10 cellular contexts compared by ENCODE assay signal in genomic region chr20:37383229-37383989, GRCh38. TPM values are rescaled to one million over a fixed set of nuclear protein-coding genes. Genes with fewer than 3 reads are reported as not detected.
DNase-seq lines count a peak whose midpoint lies in the region; ATAC-seq and TF ChIP-seq lines count a peak whose summit lies in the region.
"Had no signal": no experiment of that assay in that cellular context is flagged by ENCODE, and none has a peak within 500 bp of the region (broad histone marks: within the 10 kb centered on the region; RNA-seq: fewer than 3 reads in every experiment).

No MANE protein-coding gene starts in this region.

- 84 to 88% (median 87%) methylated on average over 25 of the region's 25 CpGs for WGBS in ovary, 3 donors

- H3K9me3 ChIP-seq in ovary: no peaks in the 10 kb centered on the region
- H3K9me3 ChIP-seq: pancreas had no signal

- H3K36me3 Mint-ChIP-seq in Calu3 (ENCODE audit: insufficient read depth, unreplicated experiment): peaks cover 95% of the 10 kb centered on the region
- peaks cover 4% of the 10 kb centered on the region for H3K36me3 Mint-ChIP-seq in chondrocyte (ENCODE audit: low read depth)

- H3K4me1 Mint-ChIP-seq in Calu3 (ENCODE audit: low read depth, unreplicated experiment) (peaks cover 67% of the 10 kb centered on the region), chondrocyte (ENCODE audit: low read depth) (peaks cover 11% of the 10 kb centered on the region)

- ATAC-seq in GM18873 (IDR thresholded peaks at IDR 0.05; ENCODE audit: low FRiP score, unreplicated experiment) (no peak), HG03039 (IDR thresholded peaks at IDR 0.05; ENCODE audit: unreplicated experiment) (no peak)

- DNase-seq in Calu3 (peak; percentile 47), M059J (ENCODE audit: low read depth) (peak; percentile 68), chondrocyte (ENCODE audit: low spot score) (peak; percentile 26), ovary (peak in 3 of 5 donors; percentile 30 to 38 (median 37)), HuH-7.5 (ENCODE audit: low spot score) (no peak), dedifferentiated amniotic fluid mesenchymal stem cell (ENCODE audit: extremely low spot score) (no peak)
- DNase-seq: KG1 had no signal

- no TSS peak for BruUV-seq in Calu3 (replicated peaks; lab: Mats Ljungman, UMichigan)

- no peak for TF ChIP-seq CTCF in Calu3 (IDR thresholded peaks at IDR 0.05; ENCODE audit: unreplicated experiment)
- no peak for TF ChIP-seq CTCF in chondrocyte (IDR thresholded peaks at IDR 0.05)
- TF ChIP-seq CTCF in ovary (IDR thresholded peaks at IDR 0.05): no peak

- no peak for TF ChIP-seq POLR2A in ovary (IDR thresholded peaks at IDR 0.05)

- H3K4me3 ChIP-seq in ovary: no peak overlapping the region

- H3K36me3 ChIP-seq in ovary: no peaks in the 10 kb centered on the region

- TF ChIP-seq EP300 in ovary (IDR thresholded peaks at IDR 0.05): no peak

- H3K9me3 Mint-ChIP-seq in Calu3 (ENCODE audit: low read depth, unreplicated experiment): no peaks in the 10 kb centered on the region
- no peaks in the 10 kb centered on the region for H3K9me3 Mint-ChIP-seq in chondrocyte (ENCODE audit: low read depth)

- H3K4me3 Mint-ChIP-seq in Calu3 (ENCODE audit: low read depth, unreplicated experiment): no peak overlapping the region
- no peak overlapping the region for H3K4me3 Mint-ChIP-seq in chondrocyte (ENCODE audit: unreplicated experiment)

- H3K27me3 ChIP-seq in ovary: no peaks in the 10 kb centered on the region
- H3K27me3 ChIP-seq: pancreas had no signal

- H3K27ac Mint-ChIP-seq in Calu3 (ENCODE audit: unreplicated experiment) (peak overlapping the region; percentile 64), chondrocyte (ENCODE audit: unreplicated experiment) (no peak overlapping the region)

- no peaks in the 10 kb centered on the region for H3K27me3 Mint-ChIP-seq in Calu3 (ENCODE audit: unreplicated experiment)
- no peaks in the 10 kb centered on the region for H3K27me3 Mint-ChIP-seq in chondrocyte (ENCODE audit: low read depth)

- peaks cover 10% of the 10 kb centered on the region for H3K4me1 ChIP-seq in ovary (ENCODE audit: insufficient read depth)

- intact Hi-C loops in Calu3 (cut with micrococcal nuclease; ENCODE audit: unreplicated experiment) (loop anchor here (5.0 kb wide), 2 partner anchors 91 to 116 kb away; no protein-coding TSS in a partner anchor), ovary (cut with DNase I) (loop anchor here (5.0 to 10.0 kb wide), 5 partner anchors 96 to 189 kb away; partner anchors contain the start of genes BLCAP (in 1 of the 4), MANBAL (in 1 of the 4) and NNAT (in 1 of the 4))

- no peak overlapping the region for H3K27ac ChIP-seq in ovary
- H3K27ac ChIP-seq: pancreas had no signal

- CTCF ChIA-PET in Calu3 (lab: Charles Lee): no interaction called here

RNA-seq across cellular contexts. Expression of gene SRC, which starts 37.5 kb away (rescaled TPM):
- total RNA-seq in Calu3 (2022): 185 and 203 TPM in 2 replicates
- total RNA-seq in M059J (2014; rRNA removed; shearing (Covaris generic)): 16.5 and 24.3 TPM in 2 replicates
- total RNA-seq in chondrocyte: 16.0 to 25.7 TPM (median 25.1 TPM) in 3 replicates
- total RNA-seq in ovary: 10 to 100 TPM; 23.1 to 72.7 (median 45.5) TPM
- 10 to 100 TPM; 17.0 to 27.0 TPM for polyA plus RNA-seq in ovary

Comparison
In these comparisons a context has a peak if more than half of its experiments do, and no peak if none do; other contexts are left out.
1. DNase-seq: peak in Calu3 (single experiment), M059J (single experiment), chondrocyte (single experiment) and ovary (3 of 5); none in HuH-7.5 (single experiment) and dedifferentiated amniotic fluid mesenchymal stem cell (single experiment).